17 cellular contexts compared by ENCODE assay signal in the genomic region with DNA sequence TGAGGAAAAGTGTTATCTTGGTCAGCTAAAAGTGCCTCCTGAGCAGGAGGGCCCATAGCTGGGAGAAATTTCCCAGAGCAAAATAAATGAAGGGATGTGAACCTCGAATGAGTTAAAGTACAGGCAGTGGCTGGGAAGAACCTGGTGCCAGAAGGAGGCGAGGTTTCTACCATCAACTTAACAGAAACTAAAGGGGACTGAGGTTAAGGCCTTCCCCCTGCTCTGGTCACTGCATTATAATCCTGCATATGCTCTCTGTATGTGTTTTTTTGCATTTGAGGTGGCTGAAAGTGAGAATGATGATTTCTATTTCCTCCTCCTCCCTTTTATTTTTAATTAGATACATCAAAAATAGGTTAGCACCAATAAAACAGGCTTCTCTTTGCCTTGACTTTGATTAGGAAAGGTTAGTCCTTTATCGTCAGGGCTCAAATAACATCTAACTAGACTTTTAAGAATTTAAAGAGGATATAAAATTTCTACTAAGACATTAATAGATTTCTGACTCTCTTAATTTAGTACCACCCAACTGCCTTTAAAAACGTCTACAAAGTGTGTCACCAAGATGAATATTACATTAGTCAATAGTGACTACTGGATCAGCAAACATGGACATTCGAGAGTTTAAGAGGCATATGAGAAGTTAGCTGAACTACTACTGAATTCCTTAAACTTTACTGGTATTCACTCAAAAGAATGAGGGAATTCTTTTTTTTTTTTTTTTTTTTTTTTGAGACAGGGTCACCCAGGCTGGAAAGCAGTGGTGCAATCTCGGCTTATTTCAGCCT. TPM values are rescaled to one million over a fixed set of nuclear protein-coding genes. Genes with fewer than 3 reads are reported as not detected.
DNase-seq lines count a peak whose midpoint lies in the region; ATAC-seq and TF ChIP-seq lines count a peak whose summit lies in the region.
"Had no signal": no experiment of that assay in that cellular context is flagged by ENCODE, and none has a peak within 500 bp of the region (broad histone marks: within the 10 kb centered on the region; RNA-seq: fewer than 3 reads in every experiment).

No MANE protein-coding gene starts in this region.

- H3K9me3 ChIP-seq in right cardiac atrium (ENCODE audit: control insufficient read depth, low read length) (no peaks in the 10 kb centered on the region), upper lobe of left lung (no peaks in the 10 kb centered on the region)
- H3K9me3 ChIP-seq: uterus had no signal

- H3K4me3 ChIP-seq in GM12865 (ENCODE audit: low read depth, low read length) (no peak overlapping the region), dorsolateral prefrontal cortex (no peak overlapping the region), right cardiac atrium (ENCODE audit: low read length) (no peak overlapping the region), upper lobe of left lung (no peak overlapping the region)
- H3K4me3 ChIP-seq: coronary artery, uterus had no signal

- peak; percentile 45 for ATAC-seq in GM21381 (IDR thresholded peaks at IDR 0.05; ENCODE audit: unreplicated experiment)
- ATAC-seq in HG03066 (IDR thresholded peaks at IDR 0.05; ENCODE audit: low read depth, unreplicated experiment) = peak; percentile 47
- no peak for ATAC-seq in right cardiac atrium
- no peak for ATAC-seq in upper lobe of left lung (ENCODE audit: low FRiP score in 2 of 2)
- ATAC-seq: left ventricle myocardium superior had no signal

- 79% methylated on average over 6 of the region's 6 CpGs for WGBS in right cardiac atrium
- WGBS in upper lobe of left lung, 2 donors = 79% methylated on average over 6 of the region's 6 CpGs

- intact Hi-C loops in dorsolateral prefrontal cortex (cut with DNase I) (no loop called here), right cardiac atrium (cut with DNase I) (no loop called here)

- no peaks in the 10 kb centered on the region for H3K4me1 ChIP-seq in right cardiac atrium (ENCODE audit: control insufficient read depth, insufficient read depth, low read length)
- peaks cover 0 to 8% (median 5%) of the 10 kb centered on the region in 4 donors for H3K4me1 ChIP-seq in upper lobe of left lung
- H3K4me1 ChIP-seq: uterus had no signal

- H3K27ac ChIP-seq in dorsolateral prefrontal cortex (peak overlapping the region in 35 of 59 donors; percentile 0 to 83 (median 32)), right cardiac atrium (ENCODE audit: low read length) (no peak overlapping the region), upper lobe of left lung (no peak overlapping the region)
- H3K27ac ChIP-seq: coronary artery, uterus had no signal

- TF ChIP-seq CTCF in GM12865 (IDR thresholded peaks at IDR 0.05; ENCODE audit: insufficient read depth, low read depth, low read length, missing control alignments) = no peak
- TF ChIP-seq CTCF in dorsolateral prefrontal cortex (IDR thresholded peaks at IDR 0.05 in 54 of 56, conservative IDR thresholded peaks at IDR 0.05 in 2 of 56; ENCODE audit: low read depth in 1 of 56, partially characterized antibody in 56 of 56) = no peak
- TF ChIP-seq CTCF in upper lobe of left lung (IDR thresholded peaks at IDR 0.05) = no peak

- no peaks in the 10 kb centered on the region for H3K36me3 ChIP-seq in upper lobe of left lung
- H3K36me3 ChIP-seq: uterus had no signal

- no peak for TF ChIP-seq POLR2A in upper lobe of left lung (IDR thresholded peaks at IDR 0.05)

- peak; percentile 40 for DNase-seq in GM12865 (ENCODE audit: low read depth)
- DNase-seq in dorsolateral prefrontal cortex = no peak
- no peak for DNase-seq in nucleus accumbens (lab: John Stamatoyannopoulos, UW)
- no peak for DNase-seq in right cardiac atrium
- DNase-seq in upper lobe of left lung = no peak
- no peak for DNase-seq in DMS153 (lab: John Stamatoyannopoulos, UW)
- DNase-seq: activated T-cell treated with anti-CD3 and anti-CD28 coated beads, Interleukin-2, amount 50 U/mL, for 48 hours; hypothalamus; Karpas-422; left ventricle myocardium superior; NCI-H1694; NCI-H524; stimulated activated CD4-positive, alpha-beta T cell treated with anti-CD3 and anti-CD28 coated beads, Interleukin-2, amount 100 ng/mL, for 48 hours; uterus had no signal

- TF ChIP-seq EP300 in upper lobe of left lung (IDR thresholded peaks at IDR 0.05) = no peak

- H3K27me3 ChIP-seq in dorsolateral prefrontal cortex = no peaks in the 10 kb centered on the region
- H3K27me3 ChIP-seq in right cardiac atrium (ENCODE audit: control insufficient read depth, insufficient read depth) = no peaks in the 10 kb centered on the region
- H3K27me3 ChIP-seq in upper lobe of left lung = no peaks in the 10 kb centered on the region
- H3K27me3 ChIP-seq: uterus had no signal

RNA-seq across cellular contexts. Expression of gene GALNT4, which starts 49.2 kb away (rescaled TPM):
- 1 to 10 TPM; 1.1 to 6.8 (median 3.4) TPM for total RNA-seq in dorsolateral prefrontal cortex
- total RNA-seq in right cardiac atrium = 1 to 10 TPM; 3.3 to 5.2 (median 4.0) TPM
- polyA plus RNA-seq in right cardiac atrium = 2.5 TPM
- total RNA-seq in upper lobe of left lung = 10 to 100 TPM in 2 of 6 donors, 1 to 10 TPM in 4; 2.4 to 13.5 (median 7.9) TPM

RNA-seq across cellular contexts. Expression of gene POC1B, which starts 50.5 kb away (rescaled TPM):
- total RNA-seq in dorsolateral prefrontal cortex (10 to 100 TPM; 16.8 to 60.1 (median 33.0) TPM), right cardiac atrium (10 to 100 TPM in 1 of 4 donors, 1 to 10 TPM in 3; 7.8 to 13.1 (median 8.8) TPM), upper lobe of left lung (10 to 100 TPM; 13.9 to 34.4 (median 21.0) TPM)
- 5.4 TPM for polyA plus RNA-seq in right cardiac atrium

Comparison
In these comparisons a context has a peak if more than half of its experiments do, and no peak if none do; other contexts are left out.
1. ATAC-seq: peak in GM21381 (single experiment) and HG03066 (single experiment); none in right cardiac atrium (0 of 2) and upper lobe of left lung (0 of 2).
2. H3K27ac ChIP-seq: peak in dorsolateral prefrontal cortex (35 of 59); none in right cardiac atrium (single experiment) and upper lobe of left lung (0 of 4).